Comparison of ENCODE assay signal across 1 cellular context in the genomic region with DNA sequence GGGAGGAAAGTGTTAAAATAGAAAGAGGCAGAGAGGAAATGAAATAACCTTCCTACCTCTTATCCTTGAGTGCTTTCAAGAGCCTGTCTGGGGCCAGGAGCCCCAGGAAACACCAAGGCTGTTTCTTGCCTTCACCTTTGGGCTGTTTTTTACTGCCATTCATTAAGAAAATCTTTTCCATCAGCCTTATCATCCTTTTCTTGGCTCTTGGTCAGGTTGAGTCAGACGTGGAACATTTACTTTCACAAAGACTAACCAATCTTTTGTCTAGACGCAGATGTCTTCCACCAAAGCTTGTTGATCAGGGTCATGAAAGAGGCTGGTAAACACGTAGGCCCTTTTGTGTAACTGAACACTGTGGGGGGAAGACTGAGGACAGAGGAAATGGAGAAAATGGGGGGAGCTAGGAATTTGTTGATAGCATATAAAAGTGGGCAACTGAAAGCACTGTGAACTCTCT.
TF ChIP-seq lines count a peak whose summit lies in the region.

No MANE protein-coding gene starts in this region.

TF ChIP-seq in WTC11, 78 proteins besides CTCF, POLR2A, EP300 and RAD21 (continued from another document):
- TF ChIP-seq, protein P1, sequence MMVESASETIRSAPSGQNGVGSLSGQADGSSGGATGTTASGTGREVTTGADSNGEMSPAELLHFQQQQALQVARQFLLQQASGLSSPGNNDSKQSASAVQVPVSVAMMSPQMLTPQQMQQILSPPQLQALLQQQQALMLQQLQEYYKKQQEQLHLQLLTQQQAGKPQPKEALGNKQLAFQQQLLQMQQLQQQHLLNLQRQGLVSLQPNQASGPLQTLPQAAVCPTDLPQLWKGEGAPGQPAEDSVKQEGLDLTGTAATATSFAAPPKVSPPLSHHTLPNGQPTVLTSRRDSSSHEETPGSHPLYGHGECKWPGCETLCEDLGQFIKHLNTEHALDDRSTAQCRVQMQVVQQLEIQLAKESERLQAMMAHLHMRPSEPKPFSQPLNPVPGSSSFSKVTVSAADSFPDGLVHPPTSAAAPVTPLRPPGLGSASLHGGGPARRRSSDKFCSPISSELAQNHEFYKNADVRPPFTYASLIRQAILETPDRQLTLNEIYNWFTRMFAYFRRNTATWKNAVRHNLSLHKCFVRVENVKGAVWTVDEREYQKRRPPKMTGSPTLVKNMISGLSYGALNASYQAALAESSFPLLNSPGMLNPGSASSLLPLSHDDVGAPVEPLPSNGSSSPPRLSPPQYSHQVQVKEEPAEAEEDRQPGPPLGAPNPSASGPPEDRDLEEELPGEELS (CRISPR knock-in tag; IDR thresholded peaks at IDR 0.05) = no peak
- no peak for TF ChIP-seq TEAD1 (CRISPR knock-in tag; IDR thresholded peaks at IDR 0.05)
- no peak for TF ChIP-seq ZNF121 (CRISPR knock-in tag; IDR thresholded peaks at IDR 0.05)
- TF ChIP-seq CREB1 (CRISPR knock-in tag; IDR thresholded peaks at IDR 0.05) = no peak
- no peak for TF ChIP-seq ESRRA (CRISPR knock-in tag; IDR thresholded peaks at IDR 0.05; ENCODE audit: borderline replicate concordance)
